ENCODE assay signal across 8 cellular contexts in genomic region chr22:32528984-32529982, GRCh38. TPM values are rescaled to one million over a fixed set of nuclear protein-coding genes. Genes with fewer than 3 reads are reported as not detected.
DNase-seq lines count a peak whose midpoint lies in the region; ATAC-seq, FAIRE-seq and TF ChIP-seq lines count a peak whose summit lies in the region.

No MANE protein-coding gene starts in this region.

- TF ChIP-seq POLR2A in GM12891 (IDR thresholded peaks at IDR 0.05; ENCODE audit: low read depth, low read length) (no peak), erythroblast (IDR thresholded peaks at IDR 0.05; ENCODE audit: low read length) (no peak)

- FAIRE-seq in GM12891 (lab: Jason Lieb, UNC) = peak; percentile 90

- no peaks in the 10 kb centered on the region for H3K36me3 ChIP-seq in mucosa of rectum (ENCODE audit: control insufficient read depth in 2 of 2, insufficient read depth in 2 of 2, low read length in 2 of 2)

- H3K4me1 ChIP-seq in mucosa of rectum (ENCODE audit: control insufficient read depth in 2 of 2, insufficient read depth in 2 of 2, low read length in 2 of 2) = peaks cover 15 to 31% of the 10 kb centered on the region in 2 donors

- H3K9ac ChIP-seq in mucosa of rectum (ENCODE audit: low read depth in 1 of 2, low read length in 2 of 2) = peak overlapping the region in 1 of 2 donors; percentile 3

- DNase-seq in A172 (ENCODE audit: low spot score) = peak; percentile 64
- peak; percentile 75 for DNase-seq in GM12891 (ENCODE audit: insufficient read length, low spot score)
- DNase-seq in NOMO-1 treated with DMSO at 0.1 percent for 48 hours (lab: John Stamatoyannopoulos, UW; ENCODE audit: unreplicated experiment) = peak; percentile 66
- DNase-seq in activated T-cell treated with anti-CD3 and anti-CD28 coated beads for 1 hour (ENCODE audit: low read depth) = peak; percentile 43
- peak; percentile 89 to 93 for DNase-seq in erythroblast (lab: John Stamatoyannopoulos, UW)
- DNase-seq in stimulated activated CD8-positive, alpha-beta memory T cell treated with anti-CD3 and anti-CD28 coated beads, Interleukin-2, amount 100 ng/mL, for 48 hours (ENCODE audit: low read depth in 2 of 2) = peak; percentile 47 to 55

- no peak for ATAC-seq in GM18502 (IDR thresholded peaks at IDR 0.05; ENCODE audit: poor library complexity, unreplicated experiment)

- no peaks in the 10 kb centered on the region for H3K9me3 ChIP-seq in mucosa of rectum (ENCODE audit: control insufficient read depth in 2 of 2, low read length in 2 of 2)

- H3K27me3 ChIP-seq in mucosa of rectum (ENCODE audit: control insufficient read depth in 2 of 2, insufficient read depth in 2 of 2, low read length in 2 of 2) = no peaks in the 10 kb centered on the region

- no peak overlapping the region for H3K4me3 ChIP-seq in mucosa of rectum (ENCODE audit: low read length in 2 of 2)

- peak overlapping the region; percentile 5 to 59 for H3K27ac ChIP-seq in mucosa of rectum (ENCODE audit: low read depth in 2 of 2, low read length in 2 of 2)

TF ChIP-seq in GM12891, 5 proteins besides CTCF, POLR2A, EP300 and RAD21:
- TF ChIP-seq TAF1 (IDR thresholded peaks at IDR 0.05; ENCODE audit: low read depth, low read length) (no peak), POU2F2 (IDR thresholded peaks at IDR 0.05; ENCODE audit: low read depth, low read length) (peak; percentile 68; the same call in 1 of the 2 replicates)
TF ChIP-seq in GM12891: peak in this region for 1.

RNA-seq across cellular contexts. Expression of gene FBXO7, which starts 54.7 kb away (rescaled TPM):
- 62.4 and 69.9 TPM in 2 replicates for total RNA-seq in A172 (2014; rRNA removed; shearing (Covaris generic))
- 80.8 TPM for polyA plus RNA-seq in GM12891 (2012; ENCODE audit: low read depth, missing spikeins)
